Comparison of ENCODE assay signal across 8 cellular contexts in the genomic region with DNA sequence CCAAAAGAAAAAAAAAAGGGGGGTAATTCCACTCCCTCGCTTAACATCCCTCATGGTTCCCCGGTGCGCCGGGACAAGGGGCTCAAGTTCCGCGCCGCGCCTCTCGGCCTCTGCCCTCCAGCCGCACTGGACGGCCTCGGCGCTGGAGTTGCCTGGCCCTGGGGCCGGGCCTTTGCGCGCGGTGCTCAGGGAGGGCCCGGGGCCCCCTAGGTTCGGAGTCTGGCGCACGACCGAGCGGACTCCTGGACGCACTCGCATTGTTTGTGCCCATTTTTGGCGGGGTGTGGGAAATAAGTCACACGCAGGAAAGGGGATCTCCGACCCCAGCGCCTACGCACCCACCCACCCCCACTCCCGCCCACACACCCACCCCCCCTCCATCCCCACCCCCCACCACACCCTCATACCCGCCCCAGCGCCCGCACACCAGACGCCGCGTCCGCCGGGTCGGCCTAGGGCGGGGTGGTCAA. TPM values are rescaled to one million over a fixed set of nuclear protein-coding genes. Genes with fewer than 3 reads are reported as not detected.
DNase-seq lines count a peak whose midpoint lies in the region; ATAC-seq and TF ChIP-seq lines count a peak whose summit lies in the region.

No MANE protein-coding gene starts in this region.

- WGBS in upper lobe of left lung, 2 donors: 0 to 1% methylated on average over 1 to 19 of the region's 41 CpGs

- peaks cover 72 to 81% (median 78%) of the 10 kb centered on the region in 11 experiments for H3K36me3 ChIP-seq in BLaER1 treated with 17β-estradiol and CSF1 and Interleukin-3, amounts not matched to agents 10 nM and 100 nM
- H3K36me3 ChIP-seq in SK-N-MC (ENCODE audit: insufficient read depth, low read length) (peaks cover 81% of the 10 kb centered on the region), upper lobe of left lung (peaks cover 31 to 69% (median 59%) of the 10 kb centered on the region in 4 donors)

- H3K9ac ChIP-seq in BLaER1 treated with 17β-estradiol and CSF1 and Interleukin-3, amounts not matched to agents 10 nM and 100 nM: peak overlapping the region; percentile 99 to 100 (median 99)
- peak overlapping the region; percentile 98 for H3K9ac ChIP-seq in SK-N-MC (ENCODE audit: insufficient read length)

- no peaks in the 10 kb centered on the region for H3K9me3 Mint-ChIP-seq in memory B cell

- intact Hi-C loops in dorsolateral prefrontal cortex (cut with DNase I): loop anchor here in 1 of 2 donors (5.0 kb wide), 1 partner anchor 130 kb away; the partner anchor contains the start of gene SLC2A6

- H3K9me3 ChIP-seq in BLaER1 treated with 17β-estradiol and CSF1 and Interleukin-3, amounts not matched to agents 10 nM and 100 nM (replicated peaks in 1 of 11): no peaks in the 10 kb centered on the region
- H3K9me3 ChIP-seq in SK-N-MC (ENCODE audit: low read depth, low read length): no peaks in the 10 kb centered on the region
- no peaks in the 10 kb centered on the region for H3K9me3 ChIP-seq in upper lobe of left lung

- H3K4me3 Mint-ChIP-seq in memory B cell: peak overlapping the region; percentile 99

- TF ChIP-seq CTCF in dorsolateral prefrontal cortex (IDR thresholded peaks at IDR 0.05 in 54 of 56, conservative IDR thresholded peaks at IDR 0.05 in 2 of 56; ENCODE audit: low read depth in 1 of 56, partially characterized antibody in 56 of 56) (peak in 2 of 56 donors; percentile 7 to 9), upper lobe of left lung (IDR thresholded peaks at IDR 0.05) (no peak)

- H3K27ac Mint-ChIP-seq in memory B cell: peak overlapping the region; percentile 95

- DNase-seq in SK-N-MC (ENCODE audit: low read depth, low spot score): no peak
- peak in 1 of 10 donors; percentile 61 for DNase-seq in dorsolateral prefrontal cortex
- peak; percentile 53 to 63 for DNase-seq in memory B cell (ENCODE audit: low spot score in 2 of 2)
- peak in 1 of 2 donors; percentile 90 for DNase-seq in upper lobe of left lung
- no peak for DNase-seq in activated gamma-delta T cell (lab: John Stamatoyannopoulos, UW)

- no peaks in the 10 kb centered on the region for H3K27me3 ChIP-seq in BLaER1 treated with 17β-estradiol and CSF1 and Interleukin-3, amounts not matched to agents 10 nM and 100 nM
- H3K27me3 ChIP-seq in dorsolateral prefrontal cortex (no peaks in the 10 kb centered on the region), upper lobe of left lung (no peaks in the 10 kb centered on the region)

- ATAC-seq in GM18873 (IDR thresholded peaks at IDR 0.05; ENCODE audit: low FRiP score, unreplicated experiment) (peak; percentile 16), HG03135 (IDR thresholded peaks at IDR 0.05; ENCODE audit: unreplicated experiment) (peak; percentile 14), memory B cell (ENCODE audit: low read depth) (peak; percentile 47), upper lobe of left lung (ENCODE audit: low FRiP score in 2 of 2) (peak; percentile 69 to 73)

- H3K4me2 ChIP-seq in BLaER1 treated with 17β-estradiol and CSF1 and Interleukin-3, amounts not matched to agents 10 nM and 100 nM: peak overlapping the region; percentile 89 to 99 (median 97)

- no peaks in the 10 kb centered on the region for H3K27me3 Mint-ChIP-seq in memory B cell

- H3K36me3 Mint-ChIP-seq in memory B cell: peaks cover 25% of the 10 kb centered on the region

- peaks cover 57 to 76% (median 64%) of the 10 kb centered on the region in 10 experiments for H3K4me1 ChIP-seq in BLaER1 treated with 17β-estradiol and CSF1 and Interleukin-3, amounts not matched to agents 10 nM and 100 nM
- H3K4me1 ChIP-seq in upper lobe of left lung: peaks cover 24 to 40% (median 26%) of the 10 kb centered on the region in 4 donors

- H3K4me1 Mint-ChIP-seq in memory B cell: peaks cover 21% of the 10 kb centered on the region

- peak overlapping the region; percentile 93 to 100 (median 98) for H3K27ac ChIP-seq in BLaER1 treated with 17β-estradiol and CSF1 and Interleukin-3, amounts not matched to agents 10 nM and 100 nM
- H3K27ac ChIP-seq in SK-N-MC (peak overlapping the region; percentile 97; the same call in 1 of the 2 replicates), dorsolateral prefrontal cortex (peak overlapping the region in 58 of 59 donors; percentile 72 to 99 (median 92)), upper lobe of left lung (peak overlapping the region; percentile 84 to 96 (median 92))

- TF ChIP-seq EP300 in upper lobe of left lung (IDR thresholded peaks at IDR 0.05): no peak

- peak in 1 of 4 donors; percentile 4 for TF ChIP-seq POLR2A in upper lobe of left lung (IDR thresholded peaks at IDR 0.05)

- H3K4me3 ChIP-seq in BLaER1 treated with 17β-estradiol and CSF1 and Interleukin-3, amounts not matched to agents 10 nM and 100 nM: peak overlapping the region; percentile 89 to 99 (median 96)
- H3K4me3 ChIP-seq in SK-N-MC (peak overlapping the region; percentile 93), dorsolateral prefrontal cortex (peak overlapping the region; percentile 66 to 100 (median 95)), upper lobe of left lung (peak overlapping the region; percentile 72 to 98 (median 86))

- peaks cover 41 to 86% (median 62%) of the 10 kb centered on the region in 11 experiments for H4K20me1 ChIP-seq in BLaER1 treated with 17β-estradiol and CSF1 and Interleukin-3, amounts not matched to agents 10 nM and 100 nM

RNA-seq across cellular contexts. Expression of gene MED22, which starts 0.4 kb away (rescaled TPM):
- total RNA-seq in dorsolateral prefrontal cortex (10 to 100 TPM; 19.2 to 41.3 (median 30.0) TPM), upper lobe of left lung (10 to 100 TPM; 28.1 to 41.0 (median 30.5) TPM)

RNA-seq across cellular contexts. Expression of gene RPL7A, which starts 0.5 kb away (rescaled TPM):
- total RNA-seq in dorsolateral prefrontal cortex: 100 to 1,000 TPM; 512 to 837 (median 653) TPM
- 1,000 to 10,000 TPM in 4 of 6 donors, 100 to 1,000 TPM in 2; 840 to 1,613 (median 1,352) TPM for total RNA-seq in upper lobe of left lung

RNA-seq across cellular contexts. Expression of gene SURF1, which starts 8.7 kb away (rescaled TPM):
- total RNA-seq in dorsolateral prefrontal cortex (10 to 100 TPM; 23.9 to 64.2 (median 39.4) TPM), upper lobe of left lung (10 to 100 TPM; 25.1 to 64.8 (median 45.5) TPM)

RNA-seq across cellular contexts. Expression of gene SURF2, which starts 8.8 kb away (rescaled TPM):
- total RNA-seq in dorsolateral prefrontal cortex (10 to 100 TPM; 16.6 to 42.3 (median 26.4) TPM), upper lobe of left lung (10 to 100 TPM; 18.1 to 31.5 (median 21.7) TPM)

RNA-seq across cellular contexts. Expression of gene SURF6, which starts 11.6 kb away (rescaled TPM):
- total RNA-seq in dorsolateral prefrontal cortex: 10 to 100 TPM; 13.7 to 27.8 (median 19.2) TPM
- total RNA-seq in upper lobe of left lung: 10 to 100 TPM; 16.6 to 30.4 (median 24.7) TPM

Comparison
In these comparisons a context has a peak if more than half of its experiments do, and no peak if none do; other contexts are left out.
1. ATAC-seq: peak in every context shown above with its lines; median percentile 71 in upper lobe of left lung; 47 in memory B cell; 16 in GM18873; 14 in HG03135.
2. DNase-seq: peak in memory B cell (2 of 2); none in SK-N-MC (single experiment) and activated gamma-delta T cell (single experiment).
3. Peak in every context shown above with its lines, with median percentiles within 50 percentile points of each other: H3K27ac ChIP-seq and H3K4me3 ChIP-seq.